In genomic region chr1:12185556-12186276, GRCh38 we compare ENCODE assay signal across 11 cellular contexts. TPM values are rescaled to one million over a fixed set of nuclear protein-coding genes. Genes with fewer than 3 reads are reported as not detected.
DNase-seq lines count a peak whose midpoint lies in the region; ATAC-seq and TF ChIP-seq lines count a peak whose summit lies in the region.
"Had no signal": no experiment of that assay in that cellular context is flagged by ENCODE, and none has a peak within 500 bp of the region (broad histone marks: within the 10 kb centered on the region; RNA-seq: fewer than 3 reads in every experiment).

No MANE protein-coding gene starts in this region.

- peak overlapping the region; percentile 95 for H4K8ac ChIP-seq in IMR-90 (ENCODE audit: low read depth in 2 of 2, low read length in 2 of 2)

- TF ChIP-seq POLR2A in IMR-90 (IDR thresholded peaks at IDR 0.05; ENCODE audit: low read depth, low read length) (no peak), spleen (IDR thresholded peaks at IDR 0.05) (no peak)

- 52% methylated on average over 10 of the region's 16 CpGs; no CpG with 5 or more reads in 1 of the 2 experiments for WGBS in IMR-90 (ENCODE audit: extremely low coverage in 2 of 2, insufficient read length in 1 of 2), 2 experiments
- WGBS in liver: 49% methylated on average over 16 of the region's 16 CpGs
- WGBS in spleen, 5 donors: 47 to 65% (median 51%) methylated on average over 4 to 16 of the region's 16 CpGs

- peak overlapping the region; percentile 76 for H2AFZ ChIP-seq in IMR-90 (replicated peaks; ENCODE audit: low read length, poor library complexity)

- ATAC-seq in IMR-90 (ENCODE audit: low read depth) (peak; percentile 30), GM21529 (IDR thresholded peaks at IDR 0.05; ENCODE audit: unreplicated experiment) (no peak)

- peak overlapping the region; percentile 80; the same call in 1 of the 2 replicates for H3K18ac ChIP-seq in IMR-90 (ENCODE audit: low read depth, low read length)

- no peak overlapping the region for H3K4me2 ChIP-seq in IMR-90 (ENCODE audit: low read depth, low read length)

- H3K9ac ChIP-seq in IMR-90 (ENCODE audit: low read depth, low read length) (peak overlapping the region; percentile 21), liver (ENCODE audit: low read depth in 1 of 2, low read length in 2 of 2) (no peak overlapping the region)

- H2BK5ac ChIP-seq in IMR-90 (ENCODE audit: low read depth, low read length, poor library complexity, severe bottlenecking): no peak overlapping the region

- peak overlapping the region; percentile 80 for H4K91ac ChIP-seq in IMR-90 (ENCODE audit: insufficient read depth, low read depth, low read length)

- H2AK9ac ChIP-seq in IMR-90 (replicated peaks; ENCODE audit: low read depth, low read length, poor library complexity): peak overlapping the region; percentile 96

- DNase-seq in IMR-90: no peak
- peak; percentile 43 for DNase-seq in choroid plexus epithelial cell (ENCODE audit: low read depth)
- no peak for DNase-seq in spleen
- no peak for DNase-seq in kidney tubule cell (ENCODE audit: low spot score)
- DNase-seq in activated gamma-delta T cell (lab: John Stamatoyannopoulos, UW): no peak
- no peak for DNase-seq in ureter (ENCODE audit: low spot score)
- DNase-seq: activated naive CD4-positive, alpha-beta T cell treated with anti-CD3 and anti-CD28 coated beads, Interleukin-2, amount 10 ng/mL, durations not matched to agents 7 days and 5 days; erythroblast; SHP77 had no signal

- H2BK20ac ChIP-seq in IMR-90 (ENCODE audit: low read depth, low read length): 0 out of 2 replicates have a peak overlapping the region, but pooled peaks have one; percentile 65

- no peaks in the 10 kb centered on the region for H3K9me1 ChIP-seq in IMR-90 (ENCODE audit: insufficient read depth, low read length)

- H3K9me3 ChIP-seq in IMR-90 (ENCODE audit: control insufficient read depth, insufficient read depth, low read length) (no peaks in the 10 kb centered on the region), liver (ENCODE audit: control insufficient read depth in 4 of 4, low read length in 3 of 4) (no peaks in the 10 kb centered on the region), spleen (no peaks in the 10 kb centered on the region)

- dilution Hi-C loops in IMR-90 (cut with HindIII; ENCODE audit: low sequenced_read_pairs, unreplicated experiment): no loop called here

- H3K4me3 ChIP-seq in IMR-90 (ENCODE audit: insufficient read depth, low read depth, low read length) (no peak overlapping the region), choroid plexus epithelial cell (ENCODE audit: low read depth, low read length) (no peak overlapping the region), liver (ENCODE audit: low read depth in 1 of 3, low read length in 3 of 3) (no peak overlapping the region), spleen (peak overlapping the region in 3 of 8 donors; percentile 22 to 63 (median 27))

- CTCF ChIA-PET in IMR-90 (lab: Yijun Ruan, JAX): no interaction called here

- H3K27me3 ChIP-seq in IMR-90 (ENCODE audit: control insufficient read depth, insufficient read depth, low read length): no peaks in the 10 kb centered on the region
- no peaks in the 10 kb centered on the region for H3K27me3 ChIP-seq in liver (ENCODE audit: control insufficient read depth in 4 of 4, insufficient read depth in 4 of 4, low read length in 3 of 4)
- no peaks in the 10 kb centered on the region for H3K27me3 ChIP-seq in spleen (replicated peaks in 1 of 7)

- H3K4me1 ChIP-seq in IMR-90 (ENCODE audit: control insufficient read depth, insufficient read depth, low read length) (peaks cover 32% of the 10 kb centered on the region), liver (ENCODE audit: control insufficient read depth in 4 of 4, insufficient read depth in 4 of 4, low read length in 3 of 4) (peaks cover 37 to 59% (median 48%) of the 10 kb centered on the region in 4 donors), spleen (peaks cover 36 to 98% (median 90%) of the 10 kb centered on the region in 6 donors)

- peak overlapping the region; percentile 90 for H4K5ac ChIP-seq in IMR-90 (ENCODE audit: low read depth, low read length)

- no peak overlapping the region for H3K56ac ChIP-seq in IMR-90 (ENCODE audit: extremely low read depth, insufficient read depth, low read length)

- TF ChIP-seq CTCF in IMR-90 (conservative IDR thresholded peaks at IDR 0.05; ENCODE audit: low read depth, low read length) (no peak), choroid plexus epithelial cell (conservative IDR thresholded peaks at IDR 0.05; ENCODE audit: low read depth, low read length) (no peak), liver (IDR thresholded peaks at IDR 0.05; ENCODE audit: low read depth, low read length, missing input control) (no peak), spleen (IDR thresholded peaks at IDR 0.05 in 8 of 11, conservative IDR thresholded peaks at IDR 0.05 in 3 of 11) (no peak)

- peak overlapping the region; percentile 92 for H2AK5ac ChIP-seq in IMR-90 (ENCODE audit: low read depth, low read length)

- H2BK15ac ChIP-seq in IMR-90 (ENCODE audit: low read depth, low read length): peak overlapping the region; percentile 85; the same call in 2 of the 3 replicates

- POLR2A ChIA-PET in IMR-90 (lab: Charles Lee; ENCODE audit: unreplicated experiment): no interaction called here

- BruUV-seq in IMR-90 (replicated peaks; lab: Mats Ljungman, UMichigan): no TSS peak

- H3K27ac ChIP-seq in IMR-90 (ENCODE audit: insufficient read depth, low read length): peak overlapping the region; percentile 69
- peak overlapping the region; percentile 80 to 82 for H3K27ac ChIP-seq in liver (ENCODE audit: low read depth in 1 of 2, low read length in 2 of 2)
- H3K27ac ChIP-seq in spleen: peak overlapping the region; percentile 60 to 99 (median 96)

- H3K14ac ChIP-seq in IMR-90 (replicated peaks; ENCODE audit: low read depth, low read length): peak overlapping the region; percentile 13

- TF ChIP-seq RAD21 in IMR-90 (IDR thresholded peaks at IDR 0.05; ENCODE audit: low read length) (no peak), liver (IDR thresholded peaks at IDR 0.05) (no peak)

- peak overlapping the region; percentile 62 for H2BK120ac ChIP-seq in IMR-90 (ENCODE audit: low read depth, low read length)

- intact Hi-C loops in IMR-90 (cut with micrococcal nuclease) (loop anchor here (1.0 kb wide), 1 partner anchor 60 kb away; no protein-coding TSS in a partner anchor), spleen (cut with DNase I; ENCODE audit: low total_unique reads) (no loop called here)

- H3K36me3 ChIP-seq in IMR-90 (ENCODE audit: control insufficient read depth, insufficient read depth, low read length) (no peaks in the 10 kb centered on the region; the same call in 1 of the 2 replicates), liver (ENCODE audit: control insufficient read depth in 4 of 4, insufficient read depth in 3 of 4, low read depth in 1 of 4, low read length in 3 of 4) (peaks cover 0 to 8% (median 1%) of the 10 kb centered on the region in 4 donors), spleen (peaks cover 0 to 83% (median 16%) of the 10 kb centered on the region in 6 donors)

- H3K23ac ChIP-seq in IMR-90 (ENCODE audit: low read depth, low read length): peak overlapping the region; percentile 56; the same call in 1 of the 2 replicates

- H3K4ac ChIP-seq in IMR-90 (ENCODE audit: low read depth, low read length): peak overlapping the region; percentile 88

- H4K20me1 ChIP-seq in IMR-90 (ENCODE audit: insufficient read depth, low read length): no peaks in the 10 kb centered on the region

- H3K79me1 ChIP-seq in IMR-90 (ENCODE audit: low read depth in 1 of 2, low read length in 2 of 2): peaks cover 0 to 4% of the 10 kb centered on the region in 2 experiments; a peak in 3 of 4 replicates

- in situ Hi-C loops in IMR-90 (cut with MboI; ENCODE audit: low sequenced_read_pairs): no loop called here

TF ChIP-seq in IMR-90, 13 proteins besides CTCF, POLR2A, EP300 and RAD21 (continues in another document):
- TF ChIP-seq RCOR1 (IDR thresholded peaks at IDR 0.05; ENCODE audit: insufficient replicate concordance, low read length): no peak
- TF ChIP-seq MXI1 (IDR thresholded peaks at IDR 0.05; ENCODE audit: borderline replicate concordance, low read depth, low read length): no peak
- TF ChIP-seq CEBPB (IDR thresholded peaks at IDR 0.05; ENCODE audit: low read depth, low read length): no peak
- TF ChIP-seq MAZ (IDR thresholded peaks at IDR 0.05; ENCODE audit: borderline replicate concordance, low read depth, low read length): no peak
- no peak for TF ChIP-seq BHLHE40 (IDR thresholded peaks at IDR 0.05; ENCODE audit: low read depth, low read length)
- TF ChIP-seq SMC3 (IDR thresholded peaks at IDR 0.05; ENCODE audit: low read depth, low read length): no peak
- TF ChIP-seq CHD1 (IDR thresholded peaks at IDR 0.05; ENCODE audit: low read depth, low read length): no peak

TF ChIP-seq in liver, 16 proteins besides CTCF, POLR2A, EP300 and RAD21:
- TF ChIP-seq MAX (IDR thresholded peaks at IDR 0.05) (peak; percentile 15), GABPA (IDR thresholded peaks at IDR 0.05 in 1 of 2, conservative IDR thresholded peaks at IDR 0.05 in 1 of 2) (no peak), NR2F2 (IDR thresholded peaks at IDR 0.05) (peak; percentile 48), RXRA (IDR thresholded peaks at IDR 0.05) (peak in 1 of 2 donors; percentile 78), HNF4A (conservative IDR thresholded peaks at IDR 0.05) (peak in 1 of 2 donors; percentile 52), JUND (IDR thresholded peaks at IDR 0.05) (no peak)

RNA-seq across cellular contexts. Expression of gene TNFRSF1B, which starts 18.9 kb away (rescaled TPM):
- total RNA-seq in IMR-90 (2012; rRNA removed) (4.3 and 5.0 TPM in 2 replicates), liver (10 to 100 TPM; 16.0 to 16.9 TPM), spleen (100 to 1,000 TPM; 142 to 233 (median 183) TPM), ureter (28.0 TPM)
- polyA plus RNA-seq in IMR-90 (2012; rRNA removed) (8.6 and 8.9 TPM in 2 replicates), liver (10 to 100 TPM in 1 of 2 donors, 1 to 10 TPM in 1; 7.2 to 19.6 TPM), spleen (10 to 100 TPM; 28.5 to 63.2 (median 36.8) TPM)
- polyA plus RNA-seq in IMR-90 (2012; cell fraction: cytosol; rRNA removed): 6.3 and 11.9 TPM in 2 replicates
- 4.3 and 6.7 TPM in 2 replicates for polyA plus RNA-seq in IMR-90 (2012; cell fraction: nucleus; rRNA removed; ENCODE audit: low replicate concordance)

RNA-seq across cellular contexts. Expression of gene VPS13D, which starts 44.1 kb away (rescaled TPM):
- 16.3 and 18.1 TPM in 2 replicates for total RNA-seq in IMR-90 (2012; rRNA removed)
- polyA plus RNA-seq in IMR-90 (2012; rRNA removed): 8.1 and 9.0 TPM in 2 replicates
- polyA plus RNA-seq in IMR-90 (2012; cell fraction: cytosol; rRNA removed): 5.3 and 6.3 TPM in 2 replicates
- 8.3 and 19.1 TPM in 2 replicates for polyA plus RNA-seq in IMR-90 (2012; cell fraction: nucleus; rRNA removed; ENCODE audit: low replicate concordance)
- total RNA-seq in liver: 10 to 100 TPM; 14.5 to 68.3 TPM
- polyA plus RNA-seq in liver: 10 to 100 TPM; 10.2 to 10.7 TPM
- 100 to 1,000 TPM in 1 of 7 donors, 10 to 100 TPM in 6; 70.3 to 108 (median 93.7) TPM for total RNA-seq in spleen
- polyA plus RNA-seq in spleen: 10 to 100 TPM; 10.1 to 15.3 (median 10.5) TPM
- total RNA-seq in ureter: 98.5 TPM
